In genomic region chr5:157714480-157714879, GRCh38 we compare ENCODE assay signal across 28 cellular contexts. TPM values are rescaled to one million over a fixed set of nuclear protein-coding genes. Genes with fewer than 3 reads are reported as not detected.
"Had no signal": no experiment of that assay in that cellular context is flagged by ENCODE, and none has a peak within 500 bp of the region (broad histone marks: within the 10 kb centered on the region; RNA-seq: fewer than 3 reads in every experiment).

No MANE protein-coding gene starts in this region.

- DNase-seq: activated CD4-positive, alpha-beta T cell treated with anti-CD3 and anti-CD28 coated beads for 4 hours; activated CD4-positive, alpha-beta T cell treated with anti-CD3 and anti-CD28 coated beads, Interleukin-2, amount 50 U/mL, for 4 hours; activated naive CD4-positive, alpha-beta T cell; activated T-cell treated with anti-CD3 and anti-CD28 coated beads for 4 hours; activated T-cell treated with anti-CD3 and anti-CD28 coated beads, Interleukin-2, amount 50 U/mL, for 72 hours; dermis blood vessel endothelial cell; effector CD8-positive, alpha-beta T cell; erythroblast; foreskin fibroblast; head of caudate nucleus; hippocampal formation; left colon; naive thymus-derived CD8-positive, alpha-beta T cell; right cardiac atrium; stimulated activated CD4-positive, alpha-beta T cell treated with anti-CD3 and anti-CD28 coated beads, Interleukin-4, amount 100 ng/mL, for 1 hour; stimulated activated naive CD8-positive, alpha-beta T cell treated with anti-CD3 and anti-CD28 coated beads, Interleukin-15, Interleukin-2, amounts not matched to agents 100 U/mL and 50 U/mL, for 24 hours; trophoblast cell had no signal

- H3K27ac ChIP-seq: thoracic aorta, VCaP had no signal

- H3K9me3 ChIP-seq: thoracic aorta had no signal

- H3K4me3 ChIP-seq: thoracic aorta had no signal

- FAIRE-seq: colon, keratinocyte, urothelium cell line had no signal

- ATAC-seq: activated naive CD4-positive, alpha-beta T cell treated with anti-CD3 and anti-CD28 coated beads, Interleukin-2, amount 50 U/mL, for 72 hours; activated T-cell treated with anti-CD3 and anti-CD28 coated beads, Interleukin-2, amount 50 U/mL, for 72 hours; left colon; naive thymus-derived CD8-positive, alpha-beta T cell; right cardiac atrium; stimulated activated naive CD8-positive, alpha-beta T cell treated with anti-CD3 and anti-CD28 coated beads, Interleukin-15, Interleukin-2, amounts not matched to agents 100 U/mL and 50 U/mL, for 24 hours had no signal

- H3K36me3 ChIP-seq: thoracic aorta had no signal

RNA-seq across cellular contexts. Expression of gene C5orf52, which starts 43.1 kb away (rescaled TPM):
- total RNA-seq: activated naive CD4-positive, alpha-beta T cell treated with anti-CD3 and anti-CD28 coated beads, Interleukin-2, amount 50 U/mL, for 72 hours; activated T-cell treated with anti-CD3 and anti-CD28 coated beads, Interleukin-2, amount 50 U/mL, for 72 hours; dermis blood vessel endothelial cell; lower leg skin; mesothelial cell of epicardium; naive thymus-derived CD8-positive, alpha-beta T cell; omental fat pad; pulmonary artery endothelial cell; right cardiac atrium; skeletal muscle tissue; thoracic aorta had no signal
- polyA plus RNA-seq: keratinocyte; naive thymus-derived CD8-positive, alpha-beta T cell; right cardiac atrium had no signal
